ENCODE assay signal across 18 cellular contexts in the genomic region with DNA sequence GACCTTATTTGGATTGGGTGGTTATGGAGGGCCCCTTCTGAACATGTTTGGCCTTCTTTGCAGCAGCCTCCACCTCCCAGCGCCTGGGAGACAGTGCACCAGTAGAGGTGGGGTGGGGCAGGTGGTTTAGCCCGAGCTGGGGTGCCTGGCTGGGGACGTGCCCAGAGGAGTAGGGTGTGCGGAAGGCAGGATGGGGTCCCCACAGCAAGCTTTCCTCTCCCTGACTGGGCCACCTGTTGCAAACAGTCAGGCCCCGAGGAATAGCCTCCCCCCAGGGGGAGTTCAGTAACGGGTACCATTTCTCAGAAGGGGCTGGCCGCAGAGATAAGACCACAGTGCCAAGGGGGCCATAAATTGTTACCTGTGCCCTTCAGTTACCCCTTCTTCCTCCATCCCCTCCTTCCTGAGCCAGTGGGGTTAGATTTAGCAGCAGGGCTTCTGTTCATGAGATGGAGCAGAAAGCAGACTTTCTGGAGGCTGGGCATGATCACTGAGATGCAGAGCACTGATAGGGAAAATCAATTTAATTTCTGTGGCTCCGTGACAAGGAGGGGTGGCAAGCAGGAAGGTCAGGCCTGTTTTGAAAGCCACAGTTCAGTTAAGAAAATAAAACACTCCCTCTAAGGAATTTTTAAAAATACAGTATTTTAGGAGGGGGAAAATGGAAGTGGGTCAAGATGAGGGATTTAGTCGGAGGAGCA.
DNase-seq lines count a peak whose midpoint lies in the region; TF ChIP-seq lines count a peak whose summit lies in the region.
"Had no signal": no experiment of that assay in that cellular context is flagged by ENCODE, and none has a peak within 500 bp of the region (broad histone marks: within the 10 kb centered on the region; RNA-seq: fewer than 3 reads in every experiment).

No MANE protein-coding gene starts in this region.

- no peaks in the 10 kb centered on the region for H3K9me3 ChIP-seq in Karpas-422 (ENCODE audit: low read length)
- no peaks in the 10 kb centered on the region for H3K9me3 ChIP-seq in spleen
- no peaks in the 10 kb centered on the region for H3K9me3 ChIP-seq in colonic mucosa
- H3K9me3 ChIP-seq: left lung had no signal

- WGBS in spleen, 5 donors, result 50 to 65% (median 54%) methylated on average over 8 to 9 of the region's 9 CpGs

- peaks cover 100% of the 10 kb centered on the region for H3K79me2 ChIP-seq in Karpas-422 (ENCODE audit: low read length)

- DNase-seq in T-helper 1 cell, result no peak
- peak; percentile 51 for DNase-seq in Karpas-422
- DNase-seq in spleen, result peak; percentile 56
- DNase-seq in HEK293T (ENCODE audit: extremely low spot score), result no peak
- DNase-seq in colonic mucosa, result no peak
- no peak for DNase-seq in NOMO-1 (lab: John Stamatoyannopoulos, UW; ENCODE audit: unreplicated experiment in 2 of 2)
- DNase-seq: activated CD4-positive, alpha-beta T cell treated with anti-CD3 and anti-CD28 coated beads for 36 hours; activated naive CD4-positive, alpha-beta T cell treated with Interleukin-2 at 50 U/mL for 16 hours; cerebellar nuclear complex; left lung; NCI-H1436; NCI-H2171 treated with DMSO at 0.1 percent for 48 hours; NCI-H69; PC-3; stimulated activated CD4-positive, alpha-beta T cell treated with anti-CD3 and anti-CD28 coated beads, Interleukin-1b, Interleukin-23, amount 100 ng/mL, for 48 hours had no signal

- no peaks in the 10 kb centered on the region for H3K9me3 Mint-ChIP-seq in T-helper 1 cell treated with Interleukin-12 subunit alpha and Interleukin-12 subunit beta and Interleukin-4 antibody, amounts not matched to agents 30 μg/mL and 1 μg/mL, for 36 hours

- H3K27ac ChIP-seq in Karpas-422 (ENCODE audit: low read length) (peak overlapping the region; percentile 93), cingulate gyrus (ENCODE audit: low read depth, low read length) (peak overlapping the region; percentile 26), spleen (no peak overlapping the region), colonic mucosa (no peak overlapping the region)
- H3K27ac ChIP-seq: 22Rv1, left lung had no signal

- peaks cover 7% of the 10 kb centered on the region for H3K36me3 Mint-ChIP-seq in T-helper 1 cell treated with Interleukin-12 subunit alpha and Interleukin-12 subunit beta and Interleukin-4 antibody, amounts not matched to agents 30 μg/mL and 1 μg/mL, for 36 hours (ENCODE audit: low read depth)

- peaks cover 53% of the 10 kb centered on the region for H3K4me1 Mint-ChIP-seq in T-helper 1 cell treated with Interleukin-12 subunit alpha and Interleukin-12 subunit beta and Interleukin-4 antibody, amounts not matched to agents 30 μg/mL and 1 μg/mL, for 36 hours (ENCODE audit: low read depth)

- TF ChIP-seq CTCF in spleen (IDR thresholded peaks at IDR 0.05 in 8 of 11, conservative IDR thresholded peaks at IDR 0.05 in 3 of 11), result no peak
- no peak for TF ChIP-seq CTCF in colonic mucosa (IDR thresholded peaks at IDR 0.05)

- no peaks in the 10 kb centered on the region for H3K27me3 Mint-ChIP-seq in T-helper 1 cell treated with Interleukin-12 subunit alpha and Interleukin-12 subunit beta and Interleukin-4 antibody, amounts not matched to agents 30 μg/mL and 1 μg/mL, for 36 hours (ENCODE audit: low read depth)
- H3K27me3 Mint-ChIP-seq: activated CD4-positive, alpha-beta T cell treated with anti-CD3 and anti-CD28 coated beads for 36 hours had no signal

- intact Hi-C loops in spleen (cut with DNase I; ENCODE audit: low total_unique reads), result no loop called here
- intact Hi-C loops in colonic mucosa (cut with DNase I), result no loop called here

- no peaks in the 10 kb centered on the region for H3K27me3 ChIP-seq in Karpas-422 (ENCODE audit: low read length)
- no peaks in the 10 kb centered on the region for H3K27me3 ChIP-seq in spleen (replicated peaks in 1 of 7)
- no peaks in the 10 kb centered on the region for H3K27me3 ChIP-seq in colonic mucosa
- H3K27me3 ChIP-seq: left lung had no signal

- H3K36me3 ChIP-seq in Karpas-422 (ENCODE audit: insufficient read depth, low read length), result no peaks in the 10 kb centered on the region
- H3K36me3 ChIP-seq in spleen, result no peaks in the 10 kb centered on the region
- no peaks in the 10 kb centered on the region for H3K36me3 ChIP-seq in colonic mucosa
- H3K36me3 ChIP-seq: left lung had no signal

- H4K20me1 ChIP-seq in Karpas-422 (ENCODE audit: insufficient read depth, low read depth, low read length), result no peaks in the 10 kb centered on the region

- peak overlapping the region; percentile 50 for H3K4me2 ChIP-seq in Karpas-422 (ENCODE audit: low read depth, low read length, poor library complexity, severe bottlenecking)

- CTCF ChIA-PET in HEK293T (lab: Yijun Ruan, JAX), result interaction anchor here (1.2 kb wide), 1 partner anchor 36 kb away, joined by 3 read pairs; no protein-coding TSS in a partner anchor

- no peak overlapping the region for H3K4me3 ChIP-seq in Karpas-422 (ENCODE audit: low read length)
- no peak overlapping the region for H3K4me3 ChIP-seq in spleen
- H3K4me3 ChIP-seq in colonic mucosa, result no peak overlapping the region
- H3K4me3 ChIP-seq: left lung had no signal

- H2AFZ ChIP-seq in Karpas-422 (ENCODE audit: low read length), result no peak overlapping the region

- no peak for TF ChIP-seq POLR2A in spleen (IDR thresholded peaks at IDR 0.05)

- H3K4me3 Mint-ChIP-seq in T-helper 1 cell treated with Interleukin-12 subunit alpha and Interleukin-12 subunit beta and Interleukin-4 antibody, amounts not matched to agents 30 μg/mL and 1 μg/mL, for 36 hours, result no peak overlapping the region
- H3K4me3 Mint-ChIP-seq: activated CD4-positive, alpha-beta T cell treated with anti-CD3 and anti-CD28 coated beads for 36 hours had no signal

- H3K4me1 ChIP-seq in Karpas-422 (ENCODE audit: low read length) (peaks cover 96% of the 10 kb centered on the region), spleen (peaks cover 25 to 67% (median 38%) of the 10 kb centered on the region in 6 donors), colonic mucosa (peaks cover 8% of the 10 kb centered on the region)

- H3K9me2 ChIP-seq in Karpas-422 (replicated peaks; ENCODE audit: insufficient read depth, low read length), result no peaks in the 10 kb centered on the region

- H3K9ac ChIP-seq in Karpas-422 (ENCODE audit: low read length) (peak overlapping the region; percentile 51), colonic mucosa (ENCODE audit: low read depth in 2 of 2, low read length in 2 of 2) (no peak overlapping the region)

- H3K27ac Mint-ChIP-seq in T-helper 1 cell treated with Interleukin-12 subunit alpha and Interleukin-12 subunit beta and Interleukin-4 antibody, amounts not matched to agents 30 μg/mL and 1 μg/mL, for 36 hours, result peak overlapping the region; percentile 23

- POLR2A ChIA-PET in HEK293T (lab: Yijun Ruan, JAX), result no interaction called here

TF ChIP-seq in HEK293T, 16 proteins besides CTCF, POLR2A, EP300 and RAD21:
- TF ChIP-seq ARNT (IDR thresholded peaks at IDR 0.05), result no peak
- no peak for TF ChIP-seq SP1 (IDR thresholded peaks at IDR 0.05)
- TF ChIP-seq TARDBP (IDR thresholded peaks at IDR 0.05), result no peak
- no peak for TF ChIP-seq FOXM1 (IDR thresholded peaks at IDR 0.05; ENCODE audit: borderline replicate concordance)
- no peak for TF ChIP-seq L3MBTL2 (conservative IDR thresholded peaks at IDR 0.05)
- TF ChIP-seq, protein P1, sequence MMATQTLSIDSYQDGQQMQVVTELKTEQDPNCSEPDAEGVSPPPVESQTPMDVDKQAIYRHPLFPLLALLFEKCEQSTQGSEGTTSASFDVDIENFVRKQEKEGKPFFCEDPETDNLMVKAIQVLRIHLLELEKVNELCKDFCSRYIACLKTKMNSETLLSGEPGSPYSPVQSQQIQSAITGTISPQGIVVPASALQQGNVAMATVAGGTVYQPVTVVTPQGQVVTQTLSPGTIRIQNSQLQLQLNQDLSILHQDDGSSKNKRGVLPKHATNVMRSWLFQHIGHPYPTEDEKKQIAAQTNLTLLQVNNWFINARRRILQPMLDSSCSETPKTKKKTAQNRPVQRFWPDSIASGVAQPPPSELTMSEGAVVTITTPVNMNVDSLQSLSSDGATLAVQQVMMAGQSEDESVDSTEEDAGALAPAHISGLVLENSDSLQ (IDR thresholded peaks at IDR 0.05), result no peak
- TF ChIP-seq SUZ12 (IDR thresholded peaks at IDR 0.05), result no peak
- no peak for TF ChIP-seq LEF1 (IDR thresholded peaks at IDR 0.05; ENCODE audit: borderline replicate concordance)
- TF ChIP-seq HDGF (IDR thresholded peaks at IDR 0.05; ENCODE audit: borderline replicate concordance), result no peak
- no peak for TF ChIP-seq FOXA1 (IDR thresholded peaks at IDR 0.05)
- no peak for TF ChIP-seq CTBP1 (IDR thresholded peaks at IDR 0.05; ENCODE audit: borderline replicate concordance)
- TF ChIP-seq FOXK2 (IDR thresholded peaks at IDR 0.05), result no peak
- TF ChIP-seq ELF4 (IDR thresholded peaks at IDR 0.05), result no peak
- TF ChIP-seq NFRKB (IDR thresholded peaks at IDR 0.05), result no peak
- TF ChIP-seq ZNF384 (IDR thresholded peaks at IDR 0.05), result no peak
- no peak for TF ChIP-seq BHLHE40 (IDR thresholded peaks at IDR 0.05; ENCODE audit: borderline replicate concordance)

Comparison
In these comparisons a context has a peak if more than half of its experiments do, and no peak if none do; other contexts are left out.
1. DNase-seq: peak in Karpas-422 (single experiment) and spleen (single experiment); none in T-helper 1 cell (0 of 5), HEK293T (single experiment), colonic mucosa (single experiment) and NOMO-1 (0 of 2).
2. H3K27ac ChIP-seq: peak in Karpas-422 (single experiment) and cingulate gyrus (single experiment); none in spleen (0 of 8) and colonic mucosa (single experiment).